8 cellular contexts compared by ENCODE assay signal in the genomic region with DNA sequence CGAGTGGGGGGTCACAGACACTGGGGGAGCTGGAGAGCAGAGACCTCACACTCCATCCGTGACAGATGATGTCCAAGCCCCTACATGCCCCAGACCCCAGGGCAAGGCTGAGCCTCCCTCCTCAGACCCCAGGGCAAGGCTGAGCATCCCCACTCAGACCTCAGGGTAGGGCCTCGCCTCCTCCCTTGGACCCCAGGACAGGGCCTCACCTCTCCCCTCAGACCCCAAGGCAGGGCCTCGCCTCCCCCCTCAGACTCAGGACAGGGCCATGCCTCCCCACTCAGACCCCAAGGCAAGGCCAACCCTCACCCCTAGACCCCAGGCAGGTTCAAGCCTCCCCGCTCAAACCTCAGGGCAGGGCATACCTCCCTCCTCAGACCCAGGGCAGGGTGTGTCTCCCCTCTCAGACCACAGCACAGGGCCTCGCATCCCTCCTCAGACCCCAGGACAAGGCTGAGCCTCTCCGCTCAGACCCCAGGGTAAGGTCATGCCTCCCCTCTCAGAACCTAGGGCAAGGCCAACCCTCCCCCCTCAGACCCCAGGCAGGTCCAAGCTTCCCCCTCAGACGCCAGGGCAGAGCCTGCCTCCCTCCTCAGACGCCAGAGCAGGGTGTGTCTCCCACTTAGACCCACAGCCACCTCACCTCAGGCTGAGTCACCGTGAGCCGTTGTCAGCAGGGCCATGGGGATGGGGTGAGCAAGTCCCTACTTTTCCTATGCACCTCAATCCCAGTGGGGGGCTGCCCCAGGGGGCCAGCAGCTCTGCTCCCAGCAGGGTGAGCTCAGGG.
DNase-seq lines count a peak whose midpoint lies in the region; ATAC-seq lines count a peak whose summit lies in the region.

No MANE protein-coding gene starts in this region.

- peak; percentile 12 for ATAC-seq in HG03196 (IDR thresholded peaks at IDR 0.05; ENCODE audit: unreplicated experiment)
- ATAC-seq in GM18868 (IDR thresholded peaks at IDR 0.05; ENCODE audit: unreplicated experiment) = no peak
- ATAC-seq in GM19452 (IDR thresholded peaks at IDR 0.05; ENCODE audit: unreplicated experiment) = no peak

- DNase-seq in activated CD4-positive, CD25-positive, alpha-beta regulatory T cell treated with anti-CD3 and anti-CD28 coated beads, Interleukin-2, amount 50 U/mL, for 72 hours = peak; percentile 65
- DNase-seq in ecto neural progenitor cell (ENCODE audit: low spot score) (peak; percentile 45), OCI-M2 (lab: John Stamatoyannopoulos, UW; ENCODE audit: unreplicated experiment) (no peak), NCI-H2081 treated with DMSO at 0.1 percent for 48 hours (lab: John Stamatoyannopoulos, UW) (no peak)
- peak; percentile 53 to 60 (median 54) for DNase-seq in stimulated activated CD4-positive, alpha-beta T cell treated with anti-CD3 and anti-CD28 coated beads, Interleukin-12 subunit alpha, Interleukin-12 subunit beta, amount 100 ng/mL, for 48 hours (ENCODE audit: low read depth in 2 of 3, low spot score in 1 of 3)

Comparison
In these comparisons a context has a peak if more than half of its experiments do, and no peak if none do; other contexts are left out.
1. DNase-seq: peak in activated CD4-positive, CD25-positive, alpha-beta regulatory T cell treated with anti-CD3 and anti-CD28 coated beads, Interleukin-2, amount 50 U/mL, for 72 hours (single experiment), ecto neural progenitor cell (single experiment) and stimulated activated CD4-positive, alpha-beta T cell treated with anti-CD3 and anti-CD28 coated beads, Interleukin-12 subunit alpha, Interleukin-12 subunit beta, amount 100 ng/mL, for 48 hours (3 of 3); none in OCI-M2 (single experiment) and NCI-H2081 treated with DMSO at 0.1 percent for 48 hours (single experiment).